In the genomic region with DNA sequence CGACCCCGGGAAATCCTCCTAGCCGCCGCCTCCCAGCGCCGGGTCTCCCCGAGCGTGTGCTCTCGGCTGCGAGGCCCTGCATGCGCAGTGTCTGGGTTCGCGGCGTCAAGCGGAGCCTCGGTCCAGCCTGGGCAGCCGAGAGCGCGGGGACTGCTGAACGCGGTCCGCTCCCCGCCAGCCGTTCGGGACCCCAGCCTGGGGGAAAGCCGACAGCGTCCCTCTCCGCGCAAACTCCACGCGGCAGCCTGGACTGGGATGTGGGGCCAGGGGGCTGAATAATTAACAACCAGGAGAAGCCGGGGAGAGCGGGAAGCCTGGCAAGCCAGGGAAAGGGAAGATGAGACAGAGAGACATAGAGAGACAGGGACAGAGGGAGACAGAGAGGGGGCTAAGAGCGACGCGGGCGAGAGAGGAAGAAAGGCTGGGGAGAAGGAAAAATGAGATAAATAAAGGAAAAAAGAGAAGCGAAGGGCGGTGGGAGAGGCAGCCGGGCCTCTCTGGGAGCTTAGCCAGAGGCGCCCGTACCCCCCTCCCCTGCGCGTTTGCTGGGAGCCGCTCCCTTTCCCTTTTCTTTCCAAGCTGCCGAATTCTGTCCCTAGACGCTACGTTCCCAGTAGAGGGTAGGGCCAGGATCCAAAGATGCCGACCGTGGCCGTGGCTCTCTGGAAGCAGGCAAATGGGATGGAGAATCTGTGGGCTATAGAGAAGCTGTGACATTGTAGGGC, we compare ENCODE assay signal across 10 cellular contexts.
DNase-seq lines count a peak whose midpoint lies in the region; ATAC-seq and TF ChIP-seq lines count a peak whose summit lies in the region.
"Had no signal": no experiment of that assay in that cellular context is flagged by ENCODE, and none has a peak within 500 bp of the region (broad histone marks: within the 10 kb centered on the region; RNA-seq: fewer than 3 reads in every experiment).

No MANE protein-coding gene starts in this region.

- DNase-seq in heart right ventricle (no peak), right atrium auricular region (ENCODE audit: low spot score) (no peak), naive B cell (no peak), aorta (no peak), COLO829 (ENCODE audit: low spot score) (no peak), NCI-H1417 (lab: John Stamatoyannopoulos, UW) (no peak)
- DNase-seq: DMS79 treated with DMSO at 0.1 percent for 48 hours had no signal

- H3K27me3 ChIP-seq in heart right ventricle (peaks cover 54 to 100% (median 100%) of the 10 kb centered on the region in 7 donors), right atrium auricular region (peaks cover 56 to 58% of the 10 kb centered on the region in 2 donors), aorta (ENCODE audit: control insufficient read depth in 1 of 2, insufficient read depth in 2 of 2, low read length in 1 of 2) (peaks cover 0 to 2% of the 10 kb centered on the region in 2 donors)

- H3K36me3 Mint-ChIP-seq in dendritic cell treated with granulocyte-macrophage colony-stimulating factor and Interleukin-4, amounts not matched to agents 40 ng/mL and 50 ng/mL, for 4 days (ENCODE audit: low read depth): no peaks in the 10 kb centered on the region
- H3K36me3 Mint-ChIP-seq in naive B cell: peaks cover 0 to 9% of the 10 kb centered on the region in 2 donors

- peaks cover 96% of the 10 kb centered on the region for H3K27me3 Mint-ChIP-seq in dendritic cell treated with granulocyte-macrophage colony-stimulating factor and Interleukin-4, amounts not matched to agents 40 ng/mL and 50 ng/mL, for 4 days
- peaks cover 81 to 100% (median 99%) of the 10 kb centered on the region in 3 donors for H3K27me3 Mint-ChIP-seq in naive B cell

- H3K9me3 Mint-ChIP-seq in dendritic cell treated with granulocyte-macrophage colony-stimulating factor and Interleukin-4, amounts not matched to agents 40 ng/mL and 50 ng/mL, for 4 days: no peaks in the 10 kb centered on the region
- peaks cover 0 to 6% (median 0%) of the 10 kb centered on the region in 7 donors for H3K9me3 Mint-ChIP-seq in naive B cell

- intact Hi-C loops in heart right ventricle (cut with DNase I): no loop called here
- intact Hi-C loops in dendritic cell treated with granulocyte-macrophage colony-stimulating factor and Interleukin-4, amounts not matched to agents 40 ng/mL and 50 ng/mL, for 4 days (cut with micrococcal nuclease): no loop called here
- intact Hi-C loops in aorta (cut with DNase I): no loop called here

- H3K4me1 Mint-ChIP-seq in dendritic cell treated with granulocyte-macrophage colony-stimulating factor and Interleukin-4, amounts not matched to agents 40 ng/mL and 50 ng/mL, for 4 days (ENCODE audit: low read depth): peaks cover 40% of the 10 kb centered on the region
- peaks cover 24 to 44% (median 28%) of the 10 kb centered on the region in 3 donors for H3K4me1 Mint-ChIP-seq in naive B cell

- H3K36me3 ChIP-seq in heart right ventricle (no peaks in the 10 kb centered on the region), right atrium auricular region (no peaks in the 10 kb centered on the region), aorta (ENCODE audit: control insufficient read depth in 1 of 2, insufficient read depth in 2 of 2, low read length in 1 of 2) (no peaks in the 10 kb centered on the region)
- H3K36me3 ChIP-seq: neutrophil had no signal

- peak overlapping the region; percentile 57 for H3K4me3 Mint-ChIP-seq in dendritic cell treated with granulocyte-macrophage colony-stimulating factor and Interleukin-4, amounts not matched to agents 40 ng/mL and 50 ng/mL, for 4 days
- H3K4me3 Mint-ChIP-seq in naive B cell: peak overlapping the region; percentile 16 to 86 (median 76)

- ATAC-seq in heart right ventricle (peak in 3 of 8 donors; percentile 35 to 49 (median 42)), naive B cell (ENCODE audit: low read depth in 2 of 2) (peak; percentile 24 to 25), aorta (ENCODE audit: low FRiP score) (no peak), HG02852 (IDR thresholded peaks at IDR 0.05; ENCODE audit: unreplicated experiment) (no peak)

- peak overlapping the region in 9 of 10 donors; percentile 25 to 51 (median 44) for H3K4me3 ChIP-seq in heart right ventricle
- peak overlapping the region in 1 of 2 donors; percentile 33 for H3K4me3 ChIP-seq in right atrium auricular region
- H3K4me3 ChIP-seq in aorta (ENCODE audit: low read length in 2 of 2): peak overlapping the region; percentile 30 to 39

- TF ChIP-seq CTCF in heart right ventricle (IDR thresholded peaks at IDR 0.05): no peak
- no peak for TF ChIP-seq CTCF in right atrium auricular region (IDR thresholded peaks at IDR 0.05)

- H3K4me1 ChIP-seq in heart right ventricle (peaks cover 0 to 18% (median 14%) of the 10 kb centered on the region in 9 donors), right atrium auricular region (peaks cover 0 to 18% of the 10 kb centered on the region in 2 donors), aorta (ENCODE audit: control insufficient read depth in 1 of 2, insufficient read depth in 2 of 2, low read length in 2 of 2) (no peaks in the 10 kb centered on the region)

- WGBS in heart right ventricle, 2 donors: 1 to 2% methylated on average over 47 to 51 of the region's 51 CpGs
- WGBS in aorta, 2 donors: 1% methylated on average over 34 to 51 of the region's 51 CpGs

- H3K9me3 ChIP-seq in heart right ventricle (no peaks in the 10 kb centered on the region), right atrium auricular region (no peaks in the 10 kb centered on the region), aorta (ENCODE audit: control insufficient read depth, low read length) (no peaks in the 10 kb centered on the region)
- H3K9me3 ChIP-seq: neutrophil had no signal

- no peak overlapping the region for H3K27ac Mint-ChIP-seq in dendritic cell treated with granulocyte-macrophage colony-stimulating factor and Interleukin-4, amounts not matched to agents 40 ng/mL and 50 ng/mL, for 4 days
- H3K27ac Mint-ChIP-seq in naive B cell: no peak overlapping the region

- H3K27ac ChIP-seq in heart right ventricle (no peak overlapping the region), right atrium auricular region (no peak overlapping the region), aorta (ENCODE audit: low read depth in 1 of 2, low read length in 2 of 2) (no peak overlapping the region)
- H3K27ac ChIP-seq: neutrophil had no signal

Comparison
In these comparisons a context has a peak if more than half of its experiments do, and no peak if none do; other contexts are left out.
1. ATAC-seq: peak in naive B cell (2 of 2); none in aorta (single experiment) and HG02852 (single experiment).